8 cellular contexts compared by ENCODE assay signal in the genomic region with DNA sequence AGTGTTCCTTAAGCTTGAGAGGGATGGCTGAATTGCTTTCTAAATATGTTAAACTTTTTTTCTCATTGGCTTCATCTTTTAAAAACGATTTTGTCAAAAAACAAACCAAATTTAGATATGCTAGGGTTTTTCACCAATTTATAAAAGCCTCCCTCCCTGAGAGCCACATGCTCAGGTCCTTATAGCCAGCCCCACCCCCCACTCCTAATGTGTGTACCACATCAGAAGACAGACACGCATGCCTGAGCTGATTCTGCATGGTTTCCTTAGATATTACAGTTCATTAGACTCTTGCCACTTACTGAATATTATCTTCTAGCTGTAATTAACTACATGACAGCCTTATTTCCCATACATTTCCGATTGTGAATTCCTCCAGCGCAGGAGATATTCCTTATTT. TPM values are rescaled to one million over a fixed set of nuclear protein-coding genes. Genes with fewer than 3 reads are reported as not detected.
A peak's percentile ranks its signal among the peaks of the same experiment; 100 is the strongest.
DNase-seq lines count a peak whose midpoint lies in the region; TF ChIP-seq lines count a peak whose summit lies in the region.

No MANE protein-coding gene starts in this region.

- CTCF ChIA-PET in BJ (lab: Yijun Ruan, JAX) (interaction anchor here (0.6 kb wide), 1 partner anchor 14 kb away, joined by 3 read pairs; no protein-coding TSS in a partner anchor), GM10248 (lab: Yijun Ruan, JAX) (interaction anchor here (1.0 to 1.4 kb wide), 3 partner anchors 11 to 266 kb away, joined by 3 to 4 read pairs (median 3); no protein-coding TSS in a partner anchor)
- CTCF ChIA-PET in activated CD4-positive, alpha-beta memory T cell treated with anti-CD3 and anti-CD28 coated beads, Interleukin-2, amount 10 ng/mL, durations not matched to agents 7 days and 5 days (lab: Charles Lee), result interaction anchor here (0.9 to 1.3 kb wide), 2 partner anchors 125 to 172 kb away, joined by 3 read pairs; no protein-coding TSS in a partner anchor

- POLR2A ChIA-PET in BJ (lab: Charles Lee) (interaction anchor here (1.8 kb wide), 1 partner anchor 12 kb away, joined by 4 read pairs; no protein-coding TSS in a partner anchor), GM10248 (lab: Yijun Ruan, JAX) (no interaction called here)
- POLR2A ChIA-PET in activated CD4-positive, alpha-beta memory T cell treated with anti-CD3 and anti-CD28 coated beads, Interleukin-2, amount 10 ng/mL, durations not matched to agents 7 days and 5 days (lab: Charles Lee), result interaction anchor here (0.7 to 3.8 kb wide), 7 partner anchors 11 to 241 kb away, joined by 3 to 46 read pairs (median 7); partner anchors contain the start of gene EZH2

- TF ChIP-seq CTCF in BJ (IDR thresholded peaks at IDR 0.05; ENCODE audit: insufficient read depth, low read depth, low read length) (no peak), KMS-11 (conservative IDR thresholded peaks at IDR 0.05; ENCODE audit: low read depth, low read length) (no peak), fibroblast of pulmonary artery (IDR thresholded peaks at IDR 0.05; ENCODE audit: low read length, missing control alignments) (no peak), GM10248 (IDR thresholded peaks at IDR 0.05; ENCODE audit: control extremely low read depth, extremely low read depth, low read depth, missing control alignments) (no peak)

- peak overlapping the region; percentile 76 for H3K4me2 ChIP-seq in KMS-11

- peaks cover 89% of the 10 kb centered on the region for H3K79me2 ChIP-seq in KMS-11 (ENCODE audit: insufficient read depth, low read depth)

- H3K27ac ChIP-seq in KMS-11, result peak overlapping the region; percentile 92

- H3K4me1 ChIP-seq in KMS-11 (ENCODE audit: low read depth, poor library complexity, severe bottlenecking), result peaks cover 63% of the 10 kb centered on the region

- H3K9ac ChIP-seq in KMS-11, result peak overlapping the region; percentile 96

- peaks cover 7% of the 10 kb centered on the region for H3K36me3 Mint-ChIP-seq in activated CD4-positive, alpha-beta memory T cell treated with anti-CD3 and anti-CD28 coated beads, Interleukin-2, amount 10 ng/mL, durations not matched to agents 7 days and 5 days (ENCODE audit: low read depth)

- H3K4me3 ChIP-seq in BJ (ENCODE audit: low read depth, low read length), result peak overlapping the region; percentile 87
- no peak overlapping the region for H3K4me3 ChIP-seq in KMS-11 (IDR thresholded peaks at IDR 0.05; ENCODE audit: insufficient read depth, low read depth, low read length)
- peak overlapping the region; percentile 79 for H3K4me3 ChIP-seq in fibroblast of pulmonary artery (replicated peaks; ENCODE audit: low read depth, low read length)
- peak overlapping the region; percentile 80 for H3K4me3 ChIP-seq in skeletal muscle cell (ENCODE audit: low read depth, low read length)

- H2AFZ ChIP-seq in KMS-11 (ENCODE audit: low read depth), result no peak overlapping the region

- H3K36me3 ChIP-seq in BJ (ENCODE audit: control insufficient read depth, insufficient read depth, low read length), result no peaks in the 10 kb centered on the region
- no peaks in the 10 kb centered on the region for H3K36me3 ChIP-seq in KMS-11 (ENCODE audit: insufficient read depth)

- peaks cover 48% of the 10 kb centered on the region for H4K20me1 ChIP-seq in KMS-11 (ENCODE audit: insufficient read depth)

- no peaks in the 10 kb centered on the region for H3K9me3 Mint-ChIP-seq in activated CD4-positive, alpha-beta memory T cell treated with anti-CD3 and anti-CD28 coated beads, Interleukin-2, amount 10 ng/mL, durations not matched to agents 7 days and 5 days

- H3K27me3 ChIP-seq in BJ (ENCODE audit: control insufficient read depth, insufficient read depth, low read length) (no peaks in the 10 kb centered on the region), KMS-11 (ENCODE audit: insufficient read depth, low read depth) (no peaks in the 10 kb centered on the region)

- peak overlapping the region; percentile 87 for H3K4me3 Mint-ChIP-seq in activated CD4-positive, alpha-beta memory T cell treated with anti-CD3 and anti-CD28 coated beads, Interleukin-2, amount 10 ng/mL, durations not matched to agents 7 days and 5 days

- H3K27ac Mint-ChIP-seq in activated CD4-positive, alpha-beta memory T cell treated with anti-CD3 and anti-CD28 coated beads, Interleukin-2, amount 10 ng/mL, durations not matched to agents 7 days and 5 days, result no peak overlapping the region

- peaks cover 2% of the 10 kb centered on the region for H3K27me3 Mint-ChIP-seq in activated CD4-positive, alpha-beta memory T cell treated with anti-CD3 and anti-CD28 coated beads, Interleukin-2, amount 10 ng/mL, durations not matched to agents 7 days and 5 days

- H3K4me1 Mint-ChIP-seq in activated CD4-positive, alpha-beta memory T cell treated with anti-CD3 and anti-CD28 coated beads, Interleukin-2, amount 10 ng/mL, durations not matched to agents 7 days and 5 days, result peaks cover 56% of the 10 kb centered on the region

- DNase-seq in BJ (ENCODE audit: low read depth), result no peak
- peak; percentile 45 for DNase-seq in activated CD4-positive, alpha-beta memory T cell treated with anti-CD3 and anti-CD28 coated beads, Interleukin-2, amount 10 ng/mL, durations not matched to agents 7 days and 5 days
- DNase-seq in fibroblast of pulmonary artery (ENCODE audit: low read depth), result peak; percentile 40
- DNase-seq in skeletal muscle cell (ENCODE audit: low read depth), result no peak
- no peak for DNase-seq in DMS79 treated with DMSO at 0.1 percent for 48 hours (lab: John Stamatoyannopoulos, UW)
- no peak for DNase-seq in ureter (ENCODE audit: low spot score)
- no peak for DNase-seq in GM10248 (ENCODE audit: extremely low spot score)

RNA-seq across cellular contexts. Expression of gene CUL1, which starts 2.0 kb away (rescaled TPM):
- polyA plus RNA-seq in BJ (2011; rRNA removed), result 38.6 and 52.0 TPM in 2 replicates
- 31.3 and 32.5 TPM in 2 replicates for polyA minus RNA-seq in BJ (2011; rRNA and poly(A)+ RNA removed)
- 10 to 100 TPM; 46.9 to 48.7 TPM for total RNA-seq in activated CD4-positive, alpha-beta memory T cell treated with anti-CD3 and anti-CD28 coated beads, Interleukin-2, amount 10 ng/mL, durations not matched to agents 7 days and 5 days
- 48.4 TPM for total RNA-seq in ureter

Comparison
In these comparisons a context has a peak if more than half of its experiments do, and no peak if none do; other contexts are left out.
1. DNase-seq: peak in activated CD4-positive, alpha-beta memory T cell treated with anti-CD3 and anti-CD28 coated beads, Interleukin-2, amount 10 ng/mL, durations not matched to agents 7 days and 5 days (single experiment) and fibroblast of pulmonary artery (single experiment); none in BJ (single experiment), skeletal muscle cell (single experiment), DMS79 treated with DMSO at 0.1 percent for 48 hours (single experiment), ureter (single experiment) and GM10248 (single experiment).